In the genomic region with DNA sequence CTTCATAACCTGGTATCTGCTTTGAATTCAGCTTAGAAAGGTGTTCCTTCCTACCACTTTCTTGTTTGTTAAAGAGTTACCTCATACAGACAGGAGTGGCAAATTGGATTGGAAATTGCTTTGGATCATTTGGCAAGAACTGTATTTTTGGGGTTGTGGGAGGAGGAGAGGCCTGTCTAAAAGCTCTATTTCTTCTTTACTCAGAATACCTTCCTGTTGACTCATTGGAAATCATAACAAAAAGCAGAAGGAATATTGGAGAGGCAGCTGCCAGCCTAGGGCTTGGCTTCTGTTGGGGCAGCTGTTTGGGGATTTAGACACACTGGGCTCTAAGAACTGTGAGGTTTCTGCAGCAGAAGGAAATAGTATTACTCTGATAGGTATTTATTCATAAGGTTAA, we compare ENCODE assay signal across 8 cellular contexts. TPM values are rescaled to one million over a fixed set of nuclear protein-coding genes. Genes with fewer than 3 reads are reported as not detected.
DNase-seq lines count a peak whose midpoint lies in the region; ATAC-seq and TF ChIP-seq lines count a peak whose summit lies in the region.

No MANE protein-coding gene starts in this region.

- TF ChIP-seq RAD21 in Ishikawa (IDR thresholded peaks at IDR 0.05; ENCODE audit: low read depth) = no peak

- DNase-seq in BJ (ENCODE audit: low read depth) (peak; percentile 75), foreskin keratinocyte (peak; percentile 81 to 86), sciatic nerve (ENCODE audit: low spot score) (no peak), inferior parietal cortex (ENCODE audit: extremely low spot score) (no peak), NCI-H748 treated with DMSO at 0.1 percent for 48 hours (lab: John Stamatoyannopoulos, UW) (no peak)

- ATAC-seq in foreskin keratinocyte (peak; percentile 75), sciatic nerve (peak; percentile 87), GM21528 (IDR thresholded peaks at IDR 0.05; ENCODE audit: low FRiP score, unreplicated experiment) (no peak)

- TF ChIP-seq CTCF in BJ (IDR thresholded peaks at IDR 0.05; ENCODE audit: insufficient read depth, low read depth, low read length) (no peak), VCaP (conservative IDR thresholded peaks at IDR 0.05) (no peak), foreskin keratinocyte (conservative IDR thresholded peaks at IDR 0.05) (no peak)

- H3K27ac ChIP-seq in VCaP (peak overlapping the region; percentile 81), foreskin keratinocyte (peak overlapping the region; percentile 3)

- POLR2A ChIA-PET in BJ (lab: Charles Lee) = interaction anchor here (0.9 to 1.0 kb wide), 2 partner anchors 10 to 14 kb away, joined by 3 read pairs; partner anchors contain the start of gene IQGAP1

- intact Hi-C loops in sciatic nerve (cut with DNase I) = no loop called here

- H3K27me3 ChIP-seq in BJ (ENCODE audit: control insufficient read depth, insufficient read depth, low read length) (no peaks in the 10 kb centered on the region), foreskin keratinocyte (no peaks in the 10 kb centered on the region)

- H3K4me3 ChIP-seq in BJ (ENCODE audit: low read depth, low read length) = no peak overlapping the region

- H3K4me1 ChIP-seq in foreskin keratinocyte = peaks cover 37% of the 10 kb centered on the region

- no peak; the same call in 1 of the 2 replicates for TF ChIP-seq EP300 in Ishikawa (IDR thresholded peaks at IDR 0.05; ENCODE audit: borderline replicate concordance)

- CTCF ChIA-PET in BJ (lab: Yijun Ruan, JAX) = interaction anchor here (0.9 to 2.0 kb wide), 5 partner anchors 11 to 484 kb away, joined by 3 to 7 read pairs (median 4); no protein-coding TSS in a partner anchor

- H3K36me3 ChIP-seq in BJ (ENCODE audit: control insufficient read depth, insufficient read depth, low read length) = no peaks in the 10 kb centered on the region

TF ChIP-seq in Ishikawa, 13 proteins besides CTCF, POLR2A, EP300 and RAD21:
- TF ChIP-seq EGR1 (IDR thresholded peaks at IDR 0.05) (no peak), TEAD4 (IDR thresholded peaks at IDR 0.05) (peak; percentile 67), FOXM1 (IDR thresholded peaks at IDR 0.05; ENCODE audit: borderline replicate concordance, low read depth) (no peak), TCF12 (IDR thresholded peaks at IDR 0.05; ENCODE audit: low read depth) (0 out of 2 replicates have a peak, but pooled peaks have one; percentile 59), NFIC (IDR thresholded peaks at IDR 0.05) (peak; percentile 64), ZBTB7A (IDR thresholded peaks at IDR 0.05; ENCODE audit: low read depth) (no peak), REST (IDR thresholded peaks at IDR 0.05; ENCODE audit: low read depth) (no peak), TAF1 (IDR thresholded peaks at IDR 0.05; ENCODE audit: low read depth) (no peak)

RNA-seq across cellular contexts. Expression of gene IQGAP1, which starts 14.2 kb away (rescaled TPM):
- polyA plus RNA-seq in BJ (2011; rRNA removed) (88.7 and 137 TPM in 2 replicates), foreskin keratinocyte (99.5 and 102 TPM in 2 replicates)
- 164 and 170 TPM in 2 replicates for polyA minus RNA-seq in BJ (2011; rRNA and poly(A)+ RNA removed)
- total RNA-seq in foreskin keratinocyte (268 and 290 TPM in 2 replicates), sciatic nerve (202 TPM)

RNA-seq across cellular contexts. Expression of gene ZNF774, which starts 50.1 kb away (rescaled TPM):
- polyA plus RNA-seq in BJ (2011; rRNA removed) (0.54 and 1.6 TPM in 2 replicates), foreskin keratinocyte (0.81 and 1.1 TPM in 2 replicates)
- polyA minus RNA-seq in BJ (2011; rRNA and poly(A)+ RNA removed) = 0.47 and 0.67 TPM in 2 replicates
- total RNA-seq in foreskin keratinocyte (1.9 and 2.2 TPM in 2 replicates), sciatic nerve (5.1 TPM)

Comparison
In these comparisons a context has a peak if more than half of its experiments do, and no peak if none do; other contexts are left out.
1. DNase-seq: peak in BJ (single experiment) and foreskin keratinocyte (2 of 2); none in sciatic nerve (single experiment), inferior parietal cortex (single experiment) and NCI-H748 treated with DMSO at 0.1 percent for 48 hours (single experiment).